ENCODE assay signal across 15 cellular contexts in the genomic region with DNA sequence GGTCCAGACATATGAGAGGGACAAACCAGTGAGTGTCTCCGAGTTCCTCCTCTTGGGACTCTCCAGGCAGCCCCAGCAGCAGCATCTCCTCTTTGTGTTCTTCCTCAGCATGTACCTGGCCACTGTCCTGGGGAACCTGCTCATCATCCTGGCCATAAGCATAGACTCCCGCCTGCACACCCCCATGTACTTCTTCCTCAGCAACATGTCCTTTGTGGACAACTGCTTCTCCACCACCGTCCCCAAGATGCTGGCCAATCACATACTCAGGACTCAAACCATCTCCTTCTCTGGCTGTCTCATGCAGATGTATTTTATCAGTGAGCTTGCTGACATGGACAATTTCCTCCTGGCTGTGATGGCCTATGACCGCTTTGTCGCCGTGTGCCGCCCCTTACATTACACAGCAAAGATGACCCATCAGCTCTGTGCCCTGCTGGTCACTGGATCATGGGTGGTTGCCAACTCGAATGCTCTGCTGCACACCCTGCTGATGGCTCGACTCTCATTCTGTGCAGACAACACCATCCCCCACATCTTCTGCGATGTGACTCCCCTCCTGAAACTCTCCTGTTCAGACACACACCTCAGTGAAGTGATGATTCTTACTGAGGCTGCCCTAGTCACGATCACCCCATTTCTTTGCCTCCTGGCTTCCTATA. TPM values are rescaled to one million over a fixed set of nuclear protein-coding genes. Genes with fewer than 3 reads are reported as not detected.
A peak's percentile ranks its signal among the peaks of the same experiment; 100 is the strongest.
DNase-seq lines count a peak whose midpoint lies in the region; ATAC-seq and TF ChIP-seq lines count a peak whose summit lies in the region.
"Had no signal": no experiment of that assay in that cellular context is flagged by ENCODE, and none has a peak within 500 bp of the region (broad histone marks: within the 10 kb centered on the region; RNA-seq: fewer than 3 reads in every experiment).

No MANE protein-coding gene starts in this region.

- no peaks in the 10 kb centered on the region for H3K9me3 Mint-ChIP-seq in type B pancreatic cell

- H3K4me3 ChIP-seq in effector memory CD4-positive, alpha-beta T cell (ENCODE audit: insufficient read depth, low read depth, low read length, poor library complexity, severe bottlenecking) = no peak overlapping the region
- H3K4me3 ChIP-seq in heart right ventricle = no peak overlapping the region
- H3K4me3 ChIP-seq: SJCRH30, upper lobe of left lung had no signal

- H3K27ac Mint-ChIP-seq in type B pancreatic cell = no peak overlapping the region
- H3K27ac Mint-ChIP-seq: HFFc6, progenitor cell of endocrine pancreas had no signal

- no peaks in the 10 kb centered on the region for H3K36me3 Mint-ChIP-seq in type B pancreatic cell

- H3K27ac ChIP-seq in effector memory CD4-positive, alpha-beta T cell (ENCODE audit: insufficient read depth, low read length, poor library complexity, severe bottlenecking) = peak overlapping the region; percentile 55
- H3K27ac ChIP-seq in heart right ventricle = peak overlapping the region in 1 of 10 donors; percentile 69
- H3K27ac ChIP-seq: SJCRH30, VCaP had no signal

- H3K4me1 ChIP-seq in effector memory CD4-positive, alpha-beta T cell (ENCODE audit: control insufficient read depth, insufficient read depth, low read length, poor library complexity, severe bottlenecking) = peaks cover 15% of the 10 kb centered on the region
- H3K4me1 ChIP-seq in heart right ventricle = peaks cover 0 to 6% (median 0%) of the 10 kb centered on the region in 9 donors
- H3K4me1 ChIP-seq: SJCRH30, upper lobe of left lung had no signal

- no peaks in the 10 kb centered on the region for H3K27me3 ChIP-seq in effector memory CD4-positive, alpha-beta T cell (replicated peaks; ENCODE audit: control insufficient read depth, insufficient read depth, low read length, poor library complexity, severe bottlenecking)
- peaks cover 0 to 7% (median 0%) of the 10 kb centered on the region in 7 donors for H3K27me3 ChIP-seq in heart right ventricle
- H3K27me3 ChIP-seq: SJCRH30, upper lobe of left lung had no signal

- no peaks in the 10 kb centered on the region for H3K4me1 Mint-ChIP-seq in type B pancreatic cell (ENCODE audit: unreplicated experiment)

- intact Hi-C loops in heart right ventricle (cut with DNase I) = no loop called here

- TF ChIP-seq CTCF in type B pancreatic cell (conservative IDR thresholded peaks at IDR 0.05) = no peak
- TF ChIP-seq CTCF in heart right ventricle (IDR thresholded peaks at IDR 0.05) = no peak

- no peak for ATAC-seq in heart right ventricle

- DNase-seq in stimulated activated CD4-positive, alpha-beta T cell treated with anti-CD3 and anti-CD28 coated beads, Interleukin-1b, Interleukin-23, amount 100 ng/mL, for 48 hours = peak; percentile 33
- no peak for DNase-seq in stimulated activated CD4-positive, alpha-beta T cell treated with anti-CD3 and anti-CD28 coated beads, Interleukin-12 subunit alpha, Interleukin-12 subunit beta, amount 100 ng/mL, for 4 hours
- peak; percentile 39 for DNase-seq in activated CD4-positive, CD25-positive, alpha-beta regulatory T cell treated with anti-CD3 and anti-CD28 coated beads, Interleukin-2, amount 50 U/mL, for 72 hours
- no peak for DNase-seq in effector memory CD4-positive, alpha-beta T cell
- DNase-seq in type B pancreatic cell (ENCODE audit: extremely low spot score, unreplicated experiment) (peak; percentile 29), NCI-H748 treated with DMSO at 0.1 percent for 48 hours (lab: John Stamatoyannopoulos, UW) (no peak), NCI-H510A (lab: John Stamatoyannopoulos, UW) (no peak), heart right ventricle (no peak)
- DNase-seq: HFFc6, kidney, SJCRH30, upper lobe of left lung had no signal

- H3K9me3 ChIP-seq in effector memory CD4-positive, alpha-beta T cell (ENCODE audit: control insufficient read depth, low read length) = peaks cover 2% of the 10 kb centered on the region
- H3K9me3 ChIP-seq in heart right ventricle = peaks cover 0 to 37% (median 6%) of the 10 kb centered on the region in 11 donors
- H3K9me3 ChIP-seq: SJCRH30 had no signal

- 76 to 77% methylated on average over 11 of the region's 11 CpGs for WGBS in heart right ventricle, 2 donors

- no peaks in the 10 kb centered on the region for H3K36me3 ChIP-seq in effector memory CD4-positive, alpha-beta T cell (ENCODE audit: control insufficient read depth, insufficient read depth, low read length)
- H3K36me3 ChIP-seq in heart right ventricle = no peaks in the 10 kb centered on the region
- H3K36me3 ChIP-seq: SJCRH30, upper lobe of left lung had no signal

- no peak overlapping the region for H3K4me3 Mint-ChIP-seq in type B pancreatic cell
- H3K4me3 Mint-ChIP-seq: HFFc6 had no signal

- peaks cover 14% of the 10 kb centered on the region for H3K27me3 Mint-ChIP-seq in type B pancreatic cell

RNA-seq across cellular contexts. Expression of gene ZNF200, which starts 19.2 kb away (rescaled TPM):
- total RNA-seq in type B pancreatic cell (ENCODE audit: low replicate concordance) (10.5 and 12.4 TPM in 2 replicates), heart right ventricle (1 to 10 TPM; 4.6 to 8.9 (median 6.1) TPM)
- 1 to 10 TPM; 2.9 to 5.4 TPM for polyA plus RNA-seq in heart right ventricle

RNA-seq across cellular contexts. Expression of gene OR1F1, which starts 27.7 kb away (rescaled TPM):
- total RNA-seq in type B pancreatic cell (ENCODE audit: low replicate concordance) (0.34 TPM in 1 of 2 replicates, not detected in the other), heart right ventricle (not detected)
- not detected for polyA plus RNA-seq in heart right ventricle
- total RNA-seq: HFFc6, kidney, mononuclear cell, progenitor cell of endocrine pancreas, upper lobe of left lung had no signal

RNA-seq across cellular contexts. Expression of gene MEFV, which starts 40.7 kb away (rescaled TPM):
- total RNA-seq in type B pancreatic cell (ENCODE audit: low replicate concordance) (0.19 TPM in 1 of 2 replicates, not detected in the other), heart right ventricle (1 to 10 TPM in 2 of 10 donors, under 1 TPM in 8; 0.11 to 3.1 (median 0.53) TPM)
- polyA plus RNA-seq in heart right ventricle = under 1 TPM; 0.19 to 0.37 TPM
- total RNA-seq: progenitor cell of endocrine pancreas, SJCRH30 had no signal

Comparison
In these comparisons a context has a peak if more than half of its experiments do, and no peak if none do; other contexts are left out.
1. DNase-seq: peak in stimulated activated CD4-positive, alpha-beta T cell treated with anti-CD3 and anti-CD28 coated beads, Interleukin-1b, Interleukin-23, amount 100 ng/mL, for 48 hours (single experiment), activated CD4-positive, CD25-positive, alpha-beta regulatory T cell treated with anti-CD3 and anti-CD28 coated beads, Interleukin-2, amount 50 U/mL, for 72 hours (single experiment) and type B pancreatic cell (single experiment); none in stimulated activated CD4-positive, alpha-beta T cell treated with anti-CD3 and anti-CD28 coated beads, Interleukin-12 subunit alpha, Interleukin-12 subunit beta, amount 100 ng/mL, for 4 hours (single experiment), effector memory CD4-positive, alpha-beta T cell (0 of 3), NCI-H748 treated with DMSO at 0.1 percent for 48 hours (single experiment), NCI-H510A (single experiment) and heart right ventricle (0 of 2).